ENCODE assay signal across 1 cellular context in genomic region chr5:172010278-172010677, GRCh38.
TF ChIP-seq lines count a peak whose summit lies in the region.

No MANE protein-coding gene starts in this region.

TF ChIP-seq in IMR-90, 13 proteins besides CTCF, POLR2A, EP300 and RAD21 (continued from another document):
- TF ChIP-seq USF2 (IDR thresholded peaks at IDR 0.05; ENCODE audit: low read depth, low read length) (no peak), CHD1 (IDR thresholded peaks at IDR 0.05; ENCODE audit: low read depth, low read length) (no peak), NFE2L2 (IDR thresholded peaks at IDR 0.05; ENCODE audit: low read depth, low read length) (no peak), CEBPB (IDR thresholded peaks at IDR 0.05; ENCODE audit: low read depth, low read length) (no peak), SMC3 (IDR thresholded peaks at IDR 0.05; ENCODE audit: low read depth, low read length) (no peak), FOS (IDR thresholded peaks at IDR 0.05; ENCODE audit: low read depth, low read length) (no peak), RCOR1 (IDR thresholded peaks at IDR 0.05; ENCODE audit: insufficient replicate concordance, low read length) (no peak)
